ENCODE assay signal across 28 cellular contexts in genomic region chr17:31190351-31190750, GRCh38.
DNase-seq lines count a peak whose midpoint lies in the region; FAIRE-seq and TF ChIP-seq lines count a peak whose summit lies in the region.
"Had no signal": no experiment of that assay in that cellular context is flagged by ENCODE, and none has a peak within 500 bp of the region (broad histone marks: within the 10 kb centered on the region; RNA-seq: fewer than 3 reads in every experiment).

No MANE protein-coding gene starts in this region.

- H3K27me3 ChIP-seq in endodermal cell (ENCODE audit: control insufficient read depth, insufficient read depth, low read length, poor library complexity, severe bottlenecking) (no peaks in the 10 kb centered on the region), tibial artery (no peaks in the 10 kb centered on the region)
- H3K27me3 ChIP-seq: body of pancreas, gastrocnemius medialis, hepatocyte, neutrophil, suprapubic skin had no signal

- H3K4me1 Mint-ChIP-seq in endodermal cell = peaks cover 9% of the 10 kb centered on the region
- H3K4me1 Mint-ChIP-seq: activated CD4-positive, alpha-beta T cell treated with anti-CD3 and anti-CD28 coated beads for 36 hours; activated naive CD8-positive, alpha-beta T cell treated with anti-CD3 and anti-CD28 coated beads, Interleukin-2, amount 10 ng/mL, durations not matched to agents 7 days and 5 days; naive B cell had no signal

- H3K27ac Mint-ChIP-seq in endodermal cell = peak overlapping the region; percentile 59
- H3K27ac Mint-ChIP-seq: activated CD4-positive, alpha-beta T cell treated with anti-CD3 and anti-CD28 coated beads for 36 hours; activated CD8-positive, alpha-beta T cell treated with anti-CD3 and anti-CD28 coated beads, Interleukin-2, amount 10 ng/mL, durations not matched to agents 7 days and 5 days; activated naive CD8-positive, alpha-beta T cell treated with anti-CD3 and anti-CD28 coated beads, Interleukin-2, amount 10 ng/mL, durations not matched to agents 7 days and 5 days; naive B cell; progenitor cell of endocrine pancreas had no signal

- 80% methylated on average over 1 of the region's 2 CpGs; no CpG with 5 or more reads in 1 of the 2 experiments for WGBS in endodermal cell (ENCODE audit: insufficient coverage in 1 of 2, insufficient read length in 1 of 2), 2 experiments
- WGBS in mesodermal cell (ENCODE audit: insufficient coverage in 2 of 2), 2 experiments = no CpG with 5 or more reads among the region's 2 CpGs

- TF ChIP-seq CTCF in endodermal cell (conservative IDR thresholded peaks at IDR 0.05) (no peak), D721Med (IDR thresholded peaks at IDR 0.05; ENCODE audit: insufficient read depth, missing control alignments) (no peak), tibial artery (IDR thresholded peaks at IDR 0.05) (no peak)

- H3K9me3 ChIP-seq in endodermal cell (ENCODE audit: control insufficient read depth, low read length) = no peaks in the 10 kb centered on the region
- no peaks in the 10 kb centered on the region for H3K9me3 ChIP-seq in mesodermal cell (ENCODE audit: control insufficient read depth, low read length)
- no peaks in the 10 kb centered on the region for H3K9me3 ChIP-seq in tibial artery
- H3K9me3 ChIP-seq: body of pancreas, gastrocnemius medialis, neutrophil, suprapubic skin had no signal

- DNase-seq in NCI-H526 (lab: John Stamatoyannopoulos, UW) (peak; percentile 60 to 72), endodermal cell (no peak), GOT3 (lab: John Stamatoyannopoulos, UW) (no peak), D721Med (ENCODE audit: insufficient read length, low spot score) (no peak), COR-L47 (lab: John Stamatoyannopoulos, UW) (no peak), tibial artery (no peak)
- DNase-seq: activated CD4-positive, alpha-beta T cell treated with anti-CD3 and anti-CD28 coated beads for 36 hours; activated CD8-positive, alpha-beta T cell treated with anti-CD3 and anti-CD28 coated beads, Interleukin-2, amount 10 ng/mL, durations not matched to agents 7 days and 5 days; activated effector memory CD4-positive, alpha-beta T cell treated with anti-CD3 and anti-CD28 coated beads, Interleukin-2, amount 50 U/mL, for 16 hours; activated naive CD8-positive, alpha-beta T cell treated with anti-CD3 and anti-CD28 coated beads, Interleukin-2, amount 10 ng/mL, durations not matched to agents 7 days and 5 days; body of pancreas; C1 segment of cervical spinal cord; Calu3; gastrocnemius medialis; naive B cell; NCI-H1417 treated with DMSO at 0.1 percent for 48 hours; NCI-H446; OCI-M1; stimulated activated naive CD4-positive, alpha-beta T cell; T-helper 2 cell had no signal

- H3K4me1 ChIP-seq in endodermal cell (ENCODE audit: control insufficient read depth, insufficient read depth, low read length) (no peaks in the 10 kb centered on the region), mesodermal cell (ENCODE audit: control insufficient read depth, insufficient read depth, low read length, poor library complexity, severe bottlenecking) (peaks cover 5% of the 10 kb centered on the region), tibial artery (peaks cover 0 to 5% (median 2%) of the 10 kb centered on the region in 4 donors)
- H3K4me1 ChIP-seq: body of pancreas, gastrocnemius medialis, suprapubic skin had no signal

- intact Hi-C loops in tibial artery (cut with DNase I; ENCODE audit: low total_unique reads) = no loop called here

- H3K9me3 Mint-ChIP-seq in endodermal cell = no peaks in the 10 kb centered on the region
- H3K9me3 Mint-ChIP-seq: activated naive CD8-positive, alpha-beta T cell treated with anti-CD3 and anti-CD28 coated beads, Interleukin-2, amount 10 ng/mL, durations not matched to agents 7 days and 5 days; naive B cell had no signal

- H3K36me3 ChIP-seq in endodermal cell (ENCODE audit: control insufficient read depth, insufficient read depth, low read length) (peaks cover 20% of the 10 kb centered on the region), mesodermal cell (ENCODE audit: control insufficient read depth, insufficient read depth, low read length) (peaks cover 28% of the 10 kb centered on the region), tibial artery (peaks cover 10 to 27% (median 16%) of the 10 kb centered on the region in 3 donors)
- H3K36me3 ChIP-seq: gastrocnemius medialis had no signal

- no peak overlapping the region for H3K4me3 Mint-ChIP-seq in endodermal cell
- H3K4me3 Mint-ChIP-seq: activated CD4-positive, alpha-beta T cell treated with anti-CD3 and anti-CD28 coated beads for 36 hours; activated CD8-positive, alpha-beta T cell treated with anti-CD3 and anti-CD28 coated beads, Interleukin-2, amount 10 ng/mL, durations not matched to agents 7 days and 5 days; activated naive CD8-positive, alpha-beta T cell treated with anti-CD3 and anti-CD28 coated beads, Interleukin-2, amount 10 ng/mL, durations not matched to agents 7 days and 5 days; naive B cell had no signal

- H3K4me3 ChIP-seq in endodermal cell (ENCODE audit: low read length) (no peak overlapping the region), mesodermal cell (ENCODE audit: extremely low read depth, insufficient read depth, low read length, poor library complexity, severe bottlenecking) (no peak overlapping the region), tibial artery (no peak overlapping the region)
- H3K4me3 ChIP-seq: body of pancreas, gastrocnemius medialis, hepatocyte, SK-N-MC, suprapubic skin had no signal

- peak; percentile 95 for FAIRE-seq in G401.6 (lab: Jason Lieb, UNC)
- no peak for FAIRE-seq in D721Med (lab: Jason Lieb, UNC)

- peaks cover 39% of the 10 kb centered on the region for H3K36me3 Mint-ChIP-seq in endodermal cell (ENCODE audit: low read depth)

- no peaks in the 10 kb centered on the region for H3K27me3 Mint-ChIP-seq in endodermal cell (ENCODE audit: insufficient read depth)
- H3K27me3 Mint-ChIP-seq: activated CD4-positive, alpha-beta T cell treated with anti-CD3 and anti-CD28 coated beads for 36 hours; activated naive CD8-positive, alpha-beta T cell treated with anti-CD3 and anti-CD28 coated beads, Interleukin-2, amount 10 ng/mL, durations not matched to agents 7 days and 5 days; naive B cell; progenitor cell of endocrine pancreas had no signal

- H3K27ac ChIP-seq in endodermal cell (ENCODE audit: low read depth, low read length) = no peak overlapping the region
- peak overlapping the region; percentile 6 for H3K27ac ChIP-seq in mesodermal cell (ENCODE audit: low read depth, low read length, severe bottlenecking)
- no peak overlapping the region for H3K27ac ChIP-seq in tibial artery
- H3K27ac ChIP-seq: body of pancreas, gastrocnemius medialis, hepatocyte, KMS-11, neutrophil, SK-N-MC, suprapubic skin had no signal

- no peak overlapping the region for H3K9ac ChIP-seq in endodermal cell (ENCODE audit: extremely low read depth, low read length, poor library complexity, severe bottlenecking)
- H3K9ac ChIP-seq: KMS-11 had no signal

Comparison
In these comparisons a context has a peak if more than half of its experiments do, and no peak if none do; other contexts are left out.
1. DNase-seq: peak in NCI-H526 (2 of 2); none in endodermal cell (single experiment), GOT3 (single experiment), D721Med (single experiment), COR-L47 (single experiment) and tibial artery (0 of 2).